8 cellular contexts compared by ENCODE assay signal in genomic region chr3:141888548-141888947, GRCh38. TPM values are rescaled to one million over a fixed set of nuclear protein-coding genes. Genes with fewer than 3 reads are reported as not detected.
DNase-seq lines count a peak whose midpoint lies in the region; ATAC-seq, FAIRE-seq and TF ChIP-seq lines count a peak whose summit lies in the region.
"Not testable (repeated sequence)": the region's sequence is repeated elsewhere in the genome, so short reads cannot be mapped to it uniquely, and the experiment has no call there.

No MANE protein-coding gene starts in this region.

- not testable (repeated sequence) for H3K4me2 ChIP-seq in K562 (ENCODE audit: insufficient read depth, low read length)

- not testable (repeated sequence) for H3K9me3 Mint-ChIP-seq in activated naive CD4-positive, alpha-beta T cell treated with anti-CD3 and anti-CD28 coated beads, Interleukin-2, amount 50 U/mL, for 24 hours; type B pancreatic cell

- H3K79me2 ChIP-seq in K562 (ENCODE audit: control insufficient read depth, insufficient read depth, low read length): peaks cover 95% of the 10 kb centered on the region

- not testable (repeated sequence) for H3K9ac ChIP-seq in K562 (ENCODE audit: insufficient read depth in 1 of 2, low read depth in 2 of 2, low read length in 2 of 2)

- not testable (repeated sequence) for BruUV-seq in K562 (replicated peaks; lab: Mats Ljungman, UMichigan)

- H3K4me1 ChIP-seq in K562 (replicated peaks in 1 of 2; ENCODE audit: control insufficient read depth in 2 of 2, insufficient read depth in 2 of 2, low read length in 2 of 2): not testable (repeated sequence)

- TF ChIP-seq EP300 in K562 (IDR thresholded peaks at IDR 0.05; ENCODE audit: low read length): not testable (repeated sequence)

- not testable (repeated sequence) for H3K9me1 ChIP-seq in K562 (ENCODE audit: control insufficient read depth, insufficient read depth, low read length)

- FAIRE-seq in K562 (lab: Jason Lieb, UNC): not testable (repeated sequence)

- H3K9me3 ChIP-seq in K562 (replicated peaks; ENCODE audit: control insufficient read depth, insufficient read depth, low read depth, low read length): peaks cover 11% of the 10 kb centered on the region; the same call in 1 of the 2 replicates

- H3K27me3 ChIP-seq in K562 (ENCODE audit: control insufficient read depth in 2 of 2, insufficient read depth in 2 of 2, low read length in 2 of 2): not testable (repeated sequence)

- not testable (repeated sequence) for TF ChIP-seq CTCF in K562 (IDR thresholded peaks at IDR 0.05 in 2 of 3, conservative IDR thresholded peaks at IDR 0.05 in 1 of 3; ENCODE audit: insufficient read depth in 2 of 3, low read depth in 1 of 3, low read length in 3 of 3); fibroblast of mammary gland (conservative IDR thresholded peaks at IDR 0.05; ENCODE audit: control insufficient read depth, insufficient read depth, low read depth, low read length); type B pancreatic cell (conservative IDR thresholded peaks at IDR 0.05)

- in situ Hi-C loops in K562 (cut with MboI): not testable (repeated sequence)

- not testable (repeated sequence) for H3K4me3 ChIP-seq in K562; fibroblast of mammary gland (ENCODE audit: control insufficient read depth, low read depth, low read length)

- not testable (repeated sequence) for H4K20me1 ChIP-seq in K562 (replicated peaks; ENCODE audit: control insufficient read depth, insufficient read depth, low read length)

- 100% methylated on average over 3 of the region's 3 CpGs for WGBS in K562 (ENCODE audit: insufficient coverage, low coverage, missing lambda C conversion rate)

- H2AFZ ChIP-seq in K562 (ENCODE audit: low read depth, low read length): not testable (repeated sequence)

- not testable (repeated sequence) for ATAC-seq in K562

- H3K27ac Mint-ChIP-seq in activated naive CD4-positive, alpha-beta T cell treated with anti-CD3 and anti-CD28 coated beads, Interleukin-2, amount 50 U/mL, for 24 hours: peak overlapping the region; percentile 2
- H3K27ac Mint-ChIP-seq in type B pancreatic cell: peak overlapping the region; percentile 23

- intact Hi-C loops in K562 (cut with micrococcal nuclease): not testable (repeated sequence)

- peaks cover 56% of the 10 kb centered on the region for H3K36me3 ChIP-seq in K562 (ENCODE audit: control insufficient read depth, insufficient read depth, low read length)

- not testable (repeated sequence) for TF ChIP-seq RAD21 in K562 (CRISPR knock-in tag; conservative IDR thresholded peaks at IDR 0.05 in 1 of 2, IDR thresholded peaks at IDR 0.05 in 1 of 2)

- H3K4me1 Mint-ChIP-seq in activated naive CD4-positive, alpha-beta T cell treated with anti-CD3 and anti-CD28 coated beads, Interleukin-2, amount 50 U/mL, for 24 hours: peaks cover 75% of the 10 kb centered on the region
- not testable (repeated sequence) for H3K4me1 Mint-ChIP-seq in type B pancreatic cell (ENCODE audit: unreplicated experiment)

- CTCF ChIA-PET in K562 (lab: Yijun Ruan, JAX; ENCODE audit: low intra/inter-chr PET ratio): not testable (repeated sequence)

- peaks cover 26% of the 10 kb centered on the region for H3K36me3 Mint-ChIP-seq in activated naive CD4-positive, alpha-beta T cell treated with anti-CD3 and anti-CD28 coated beads, Interleukin-2, amount 50 U/mL, for 24 hours
- H3K36me3 Mint-ChIP-seq in type B pancreatic cell: peaks cover 36% of the 10 kb centered on the region

- POLR2A ChIA-PET in K562 (lab: Yijun Ruan, JAX): interaction anchor here (5.7 kb wide), 1 partner anchor 12 kb away, joined by 26 read pairs; the partner anchor contains the start of gene ATP1B3

- H3K27ac ChIP-seq in K562 (ENCODE audit: extremely low read depth, low read depth, low read length): not testable (repeated sequence)

- not testable (repeated sequence) for H3K4me3 Mint-ChIP-seq in activated naive CD4-positive, alpha-beta T cell treated with anti-CD3 and anti-CD28 coated beads, Interleukin-2, amount 50 U/mL, for 24 hours; type B pancreatic cell

- DNase-seq in CD1c-positive myeloid dendritic cell (ENCODE audit: extremely low spot score) (peak; percentile 20), activated T-cell treated with anti-CD3 and anti-CD28 coated beads for 4 hours (peak; percentile 19), fibroblast of mammary gland (ENCODE audit: low read depth) (peak; percentile 40)
- peak; percentile 17 for DNase-seq in activated CD4-positive, alpha-beta T cell treated with anti-CD3 and anti-CD28 coated beads for 48 hours
- not testable (repeated sequence) for DNase-seq in K562 (ENCODE audit: extremely low read depth in 1 of 4, low spot score in 3 of 4); type B pancreatic cell (ENCODE audit: extremely low spot score, unreplicated experiment)
- peak; percentile 11 for DNase-seq in stimulated activated CD4-positive, alpha-beta T cell treated with anti-CD3 and anti-CD28 coated beads, Interleukin-4, amount 100 ng/mL, for 1 hour

- not testable (repeated sequence) for TF ChIP-seq POLR2A in K562 (conservative IDR thresholded peaks at IDR 0.05)

- not testable (repeated sequence) for H3K27me3 Mint-ChIP-seq in activated naive CD4-positive, alpha-beta T cell treated with anti-CD3 and anti-CD28 coated beads, Interleukin-2, amount 50 U/mL, for 24 hours; type B pancreatic cell

TF ChIP-seq in K562, 482 proteins besides CTCF, POLR2A, EP300 and RAD21:
- TF ChIP-seq TRIM24 (IDR thresholded peaks at IDR 0.05) (peak; percentile 30 to 55; a peak in 2 of 4 replicates), CC2D1A (IDR thresholded peaks at IDR 0.05) (peak; percentile 79), EGR1 (conservative IDR thresholded peaks at IDR 0.05) (peak; percentile 38; the same call in 1 of the 2 replicates), YY1 (IDR thresholded peaks at IDR 0.05; ENCODE audit: borderline replicate concordance in 1 of 3, control insufficient read depth in 1 of 3, extremely low read depth in 1 of 3, insufficient read depth in 3 of 3, insufficient read length in 1 of 3, insufficient replicate concordance in 2 of 3, low read depth in 1 of 3, low read length in 2 of 3) (peak in 1 of 3 experiments; percentile 27), CBX3 (IDR thresholded peaks at IDR 0.05; ENCODE audit: borderline replicate concordance in 1 of 2, low read length in 2 of 2) (peak in 1 of 2 experiments; percentile 78; a peak in 2 of 3 replicates), ZBTB33 (CRISPR knock-in tag; IDR thresholded peaks at IDR 0.05) (peak; percentile 78), ZFP36 (IDR thresholded peaks at IDR 0.05; ENCODE audit: low read depth, low read length, partially characterized antibody) (peak; percentile 68), ZNF280A (IDR thresholded peaks at IDR 0.05; ENCODE audit: low read depth, partially characterized antibody) (peak; percentile 15)

RNA-seq across cellular contexts. Expression of gene ATP1B3, which starts 12.1 kb away (rescaled TPM):
- 155 and 386 TPM in 2 replicates for total RNA-seq in K562 (2011; cell fraction: chromatin; rRNA removed; ENCODE audit: low replicate concordance)
- 130 and 132 TPM in 2 replicates for total RNA-seq in K562 (2011; cell fraction: nucleolus; rRNA removed)
- 338 and 395 TPM in 2 replicates for total RNA-seq in K562 (2011; cell fraction: nucleoplasm; rRNA removed)
- total RNA-seq in K562 (2014; rRNA removed): 48.3 and 68.9 TPM in 2 replicates
- 181 and 192 TPM in 2 replicates for total RNA-seq in K562 (2014; rRNA removed; fragmentation: Illumina TruSeq; extraction: Trizol)
- 109 and 113 TPM in 2 replicates for total RNA-seq in K562 (2015; rRNA removed; fragmentation: Illumina TruSeq; extraction: Trizol)
- 201 and 202 TPM in 2 replicates for total RNA-seq in K562 (2021)
- 166 and 168 TPM in 2 replicates for polyA plus RNA-seq in K562 (2011; rRNA removed)
- polyA plus RNA-seq in K562 (2011; cell fraction: cytosol; rRNA removed): 60.8 and 184 TPM in 2 replicates
- 54.2 and 111 TPM in 2 replicates for polyA plus RNA-seq in K562 (2011; cell fraction: nucleus; rRNA removed)
- polyA plus RNA-seq in K562 (2012): 169 and 188 TPM in 2 replicates
- polyA plus RNA-seq in K562 (2014; fragmentation: Illumina TruSeq; extraction: Trizol): 153 and 179 TPM in 2 replicates
- 10 to 100 TPM; 81.6 to 95.3 TPM for polyA plus RNA-seq in K562 (2014; fragmentation: Nextera tagmentation; extraction: Ambion mirVana)
- 107 and 123 TPM in 2 replicates for polyA plus RNA-seq in K562 (2014; rRNA removed)
- polyA minus RNA-seq in K562 (2011; rRNA and poly(A)+ RNA removed): 226 and 248 TPM in 2 replicates
- 62.8 and 80.9 TPM in 2 replicates for polyA minus RNA-seq in K562 (2011; cell fraction: cytosol; rRNA and poly(A)+ RNA removed)
- polyA minus RNA-seq in K562 (2011; cell fraction: nucleus; rRNA and poly(A)+ RNA removed): 22.8 and 33.3 TPM in 2 replicates
- total RNA-seq in type B pancreatic cell (ENCODE audit: low replicate concordance): 127 and 135 TPM in 2 replicates
